8 cellular contexts compared by ENCODE assay signal in the genomic region with DNA sequence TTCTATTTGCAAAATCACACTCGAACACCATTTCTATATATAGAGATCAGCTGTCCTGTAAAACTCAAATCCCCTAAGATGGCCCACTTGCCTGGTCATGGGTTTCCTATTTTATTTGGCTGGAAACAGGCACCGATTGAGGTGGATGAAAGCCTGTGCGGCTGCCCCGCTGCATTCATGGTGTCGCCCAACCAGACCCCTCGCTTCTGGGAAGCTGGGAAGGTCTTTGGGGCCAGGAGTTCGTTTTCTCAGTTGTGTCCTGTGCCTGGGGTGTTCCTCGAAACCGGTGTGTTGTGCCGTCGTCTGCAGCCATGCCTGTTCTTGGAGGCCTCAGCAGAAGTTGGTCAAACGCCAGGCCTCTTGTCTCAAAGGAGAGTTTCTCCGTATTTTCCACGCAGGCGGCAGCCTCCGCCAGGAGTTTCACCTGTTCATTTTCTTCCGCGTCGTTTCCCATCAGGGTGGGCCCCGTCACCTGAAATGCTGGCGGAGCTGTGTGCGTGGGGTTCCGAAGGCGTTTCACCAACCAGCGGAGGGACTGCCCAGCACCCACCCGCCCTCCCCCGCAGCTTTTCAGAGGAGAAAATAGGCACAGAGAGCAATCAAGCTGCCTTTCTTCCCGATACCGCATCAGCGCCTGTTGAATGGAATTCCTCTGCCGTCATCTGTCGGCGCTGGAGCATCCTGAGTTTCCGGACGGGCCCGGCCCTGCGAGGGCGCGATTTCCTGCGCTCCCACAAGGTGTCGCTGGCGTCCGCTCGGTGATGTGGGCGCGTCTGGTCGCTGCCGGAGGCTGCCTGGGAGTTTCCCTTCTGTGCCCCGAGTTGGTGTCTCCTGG. TPM values are rescaled to one million over a fixed set of nuclear protein-coding genes. Genes with fewer than 3 reads are reported as not detected.
DNase-seq lines count a peak whose midpoint lies in the region; ATAC-seq, FAIRE-seq and TF ChIP-seq lines count a peak whose summit lies in the region.

No MANE protein-coding gene starts in this region.

- H3K9me3 Mint-ChIP-seq in endodermal cell (no peaks in the 10 kb centered on the region), memory B cell (no peaks in the 10 kb centered on the region)

- H3K36me3 Mint-ChIP-seq in endodermal cell (ENCODE audit: low read depth) (peaks cover 16% of the 10 kb centered on the region), memory B cell (peaks cover 10% of the 10 kb centered on the region)

- H3K36me3 ChIP-seq in HAP-1 (replicated peaks): no peaks in the 10 kb centered on the region
- H3K36me3 ChIP-seq in endodermal cell (ENCODE audit: control insufficient read depth, insufficient read depth, low read length): no peaks in the 10 kb centered on the region

- WGBS in endodermal cell (ENCODE audit: insufficient coverage in 1 of 2, insufficient read length in 1 of 2), 2 experiments: 48 to 60% methylated on average over 37 to 49 of the region's 49 CpGs

- ATAC-seq in memory B cell (ENCODE audit: low read depth): peak; percentile 56

- peaks cover 3% of the 10 kb centered on the region for H3K4me1 Mint-ChIP-seq in endodermal cell
- H3K4me1 Mint-ChIP-seq in memory B cell: peaks cover 11% of the 10 kb centered on the region

- H3K4me1 ChIP-seq in HAP-1 (no peaks in the 10 kb centered on the region), endodermal cell (ENCODE audit: control insufficient read depth, insufficient read depth, low read length) (no peaks in the 10 kb centered on the region)

- H3K27me3 Mint-ChIP-seq in endodermal cell (ENCODE audit: insufficient read depth) (no peaks in the 10 kb centered on the region), memory B cell (no peaks in the 10 kb centered on the region)

- H3K27ac Mint-ChIP-seq in endodermal cell: peak overlapping the region; percentile 92
- H3K27ac Mint-ChIP-seq in memory B cell: peak overlapping the region; percentile 71

- TF ChIP-seq CTCF in NB4 (IDR thresholded peaks at IDR 0.05; ENCODE audit: low read depth, low read length) (peak; percentile 63), endodermal cell (conservative IDR thresholded peaks at IDR 0.05) (peak; percentile 95)

- peak; percentile 80 for FAIRE-seq in G401.6 (lab: Jason Lieb, UNC)

- H3K4me3 Mint-ChIP-seq in endodermal cell (peak overlapping the region; percentile 10), memory B cell (no peak overlapping the region)

- H3K4me3 ChIP-seq in HAP-1 (no peak overlapping the region), NB4 (ENCODE audit: low read depth, low read length) (no peak overlapping the region), endodermal cell (ENCODE audit: low read length) (no peak overlapping the region)

- H3K27me3 ChIP-seq in HAP-1 (ENCODE audit: low read depth) (no peaks in the 10 kb centered on the region), endodermal cell (ENCODE audit: control insufficient read depth, insufficient read depth, low read length, poor library complexity, severe bottlenecking) (no peaks in the 10 kb centered on the region)

- DNase-seq in HAP-1 (ENCODE audit: low spot score in 2 of 2): peak; percentile 60 to 86
- DNase-seq in NB4 (ENCODE audit: low read depth): peak; percentile 54
- peak; percentile 57 to 64 for DNase-seq in activated CD8-positive, alpha-beta memory T cell treated with anti-CD3 and anti-CD28 coated beads for 4 hours (ENCODE audit: low read depth in 2 of 2)
- DNase-seq in endodermal cell: peak; percentile 98
- DNase-seq in memory B cell (ENCODE audit: low spot score in 2 of 2): peak; percentile 85 to 92
- DNase-seq in stimulated activated CD8-positive, alpha-beta memory T cell treated with anti-CD3 and anti-CD28 coated beads, Interleukin-15, amount 100 ng/mL, for 24 hours (ENCODE audit: low read depth): peak; percentile 73
- DNase-seq in cortex of kidney (lab: John Stamatoyannopoulos, UW): no peak

- in situ Hi-C loops in HAP-1 (cut with MboI; ENCODE audit: low sequenced_read_pairs): loop anchor here (10.0 kb wide), 1 partner anchor 266 kb away; no protein-coding TSS in a partner anchor

- TF ChIP-seq POLR2A in NB4 (IDR thresholded peaks at IDR 0.05; ENCODE audit: extremely low read depth, insufficient read length): no peak

- no peak overlapping the region for H3K9ac ChIP-seq in endodermal cell (ENCODE audit: extremely low read depth, low read length, poor library complexity, severe bottlenecking)

- no peak overlapping the region for H3K27ac ChIP-seq in endodermal cell (ENCODE audit: low read depth, low read length)

- H3K9me3 ChIP-seq in HAP-1: no peaks in the 10 kb centered on the region
- no peaks in the 10 kb centered on the region for H3K9me3 ChIP-seq in endodermal cell (ENCODE audit: control insufficient read depth, low read length)

RNA-seq across cellular contexts. Expression of gene NFATC1, which starts 17.1 kb away (rescaled TPM):
- total RNA-seq in endodermal cell: 10 to 100 TPM; 23.4 to 32.5 TPM
- polyA plus RNA-seq in endodermal cell (2013, experiment 1 of 2): 10.9 TPM
- 11.1 TPM for polyA plus RNA-seq in endodermal cell (2013, experiment 2 of 2)
